Comparison of ENCODE assay signal across 11 cellular contexts in the genomic region with DNA sequence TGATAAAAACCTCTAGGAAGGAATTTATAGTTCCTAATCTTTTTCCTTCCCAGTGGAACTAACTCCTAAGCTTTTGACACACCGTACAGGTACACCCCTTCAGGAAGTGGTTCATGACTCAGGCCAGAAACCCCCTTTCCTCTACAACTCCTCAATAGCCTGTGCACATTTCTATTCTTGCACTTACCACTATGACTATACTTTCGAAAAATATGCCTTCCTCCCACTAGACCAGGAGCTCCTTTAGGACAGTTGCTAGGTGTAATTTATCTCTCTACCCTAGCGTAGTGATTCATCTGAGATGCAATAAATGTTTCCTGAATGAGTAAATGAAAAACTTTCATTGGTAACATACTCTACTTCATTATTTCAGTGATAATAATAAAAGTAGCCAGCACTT. TPM values are rescaled to one million over a fixed set of nuclear protein-coding genes. Genes with fewer than 3 reads are reported as not detected.
DNase-seq lines count a peak whose midpoint lies in the region; ATAC-seq and TF ChIP-seq lines count a peak whose summit lies in the region.
"Had no signal": no experiment of that assay in that cellular context is flagged by ENCODE, and none has a peak within 500 bp of the region (broad histone marks: within the 10 kb centered on the region; RNA-seq: fewer than 3 reads in every experiment).

No MANE protein-coding gene starts in this region.

- no peaks in the 10 kb centered on the region for H3K27me3 Mint-ChIP-seq in Caco-2 (ENCODE audit: insufficient read depth, unreplicated experiment)

- CTCF ChIA-PET in Caco-2 (lab: Charles Lee): interaction anchor here (1.1 to 1.5 kb wide), 3 partner anchors 21 to 69 kb away, joined by 3 to 4 read pairs (median 3); no protein-coding TSS in a partner anchor
- CTCF ChIA-PET in mammary epithelial cell (lab: Charles Lee; ENCODE audit: low non-redundant PET): no interaction called here

- no peak overlapping the region for H3K4me3 ChIP-seq in Caco-2 (ENCODE audit: low read depth, low read length)
- H3K4me3 ChIP-seq in mammary epithelial cell (replicated peaks in 1 of 3; ENCODE audit: insufficient read depth in 1 of 3, low read depth in 2 of 3, low read length in 3 of 3): no peak overlapping the region
- H3K4me3 ChIP-seq: right lobe of liver had no signal

- WGBS in mammary epithelial cell (ENCODE audit: low coverage, missing lambda C conversion rate): 2% methylated on average over 3 of the region's 3 CpGs

- H3K79me2 ChIP-seq in mammary epithelial cell (ENCODE audit: insufficient read depth, low read length): no peaks in the 10 kb centered on the region

- H3K27me3 ChIP-seq in Caco-2 (replicated peaks; ENCODE audit: control insufficient read depth, insufficient read depth, low read length) (no peaks in the 10 kb centered on the region), mammary epithelial cell (ENCODE audit: insufficient read depth, low read length) (no peaks in the 10 kb centered on the region)
- H3K27me3 ChIP-seq: right lobe of liver had no signal

- POLR2A ChIA-PET in Caco-2 (lab: Charles Lee): no interaction called here

- intact Hi-C loops in Caco-2 (cut with micrococcal nuclease; ENCODE audit: unreplicated experiment): no loop called here
- intact Hi-C loops in mammary epithelial cell (cut with micrococcal nuclease): no loop called here

- dilution Hi-C loops in mammary epithelial cell (cut with HindIII; ENCODE audit: low sequenced_read_pairs): no loop called here

- H2AFZ ChIP-seq in mammary epithelial cell (ENCODE audit: low read depth, low read length): no peak overlapping the region

- H3K9ac ChIP-seq in mammary epithelial cell (ENCODE audit: insufficient read depth, low read length): no peak overlapping the region

- H3K9me3 ChIP-seq in Caco-2 (no peaks in the 10 kb centered on the region), mammary epithelial cell (replicated peaks; ENCODE audit: insufficient read depth, low read length) (no peaks in the 10 kb centered on the region)
- H3K9me3 ChIP-seq: right lobe of liver had no signal

- H3K27ac Mint-ChIP-seq in Caco-2 (ENCODE audit: unreplicated experiment): peak overlapping the region; percentile 6

- TF ChIP-seq CTCF in Caco-2 (IDR thresholded peaks at IDR 0.05; ENCODE audit: insufficient read depth in 1 of 2, low read depth in 1 of 2, low read length in 1 of 2, severe bottlenecking in 1 of 2, unreplicated experiment in 1 of 2) (no peak), mammary epithelial cell (conservative IDR thresholded peaks at IDR 0.05 in 1 of 2, IDR thresholded peaks at IDR 0.05 in 1 of 2; ENCODE audit: extremely low read depth in 1 of 2, insufficient read depth in 1 of 2, low read depth in 1 of 2, low read length in 2 of 2) (no peak)

- peaks cover 68% of the 10 kb centered on the region for H3K4me1 Mint-ChIP-seq in Caco-2 (ENCODE audit: low read depth, unreplicated experiment)

- BruUV-seq in Caco-2 (replicated peaks; lab: Mats Ljungman, UMichigan) (no TSS peak), mammary epithelial cell (replicated peaks; lab: Mats Ljungman, UMichigan) (no TSS peak)

- peak overlapping the region; percentile 14 for H3K4me2 ChIP-seq in mammary epithelial cell (ENCODE audit: insufficient read depth, low read depth, low read length)

- in situ Hi-C loops in mammary epithelial cell (cut with MboI; ENCODE audit: low sequenced_read_pairs in 2 of 2): no loop called here

- H3K36me3 ChIP-seq in Caco-2 (ENCODE audit: control insufficient read depth, insufficient read depth, low read length): no peaks in the 10 kb centered on the region
- no peaks in the 10 kb centered on the region for H3K36me3 ChIP-seq in mammary epithelial cell (ENCODE audit: insufficient read depth, low read length)
- H3K36me3 ChIP-seq: right lobe of liver had no signal

- H3K36me3 Mint-ChIP-seq in Caco-2 (ENCODE audit: insufficient read depth, unreplicated experiment): no peaks in the 10 kb centered on the region

- H3K4me1 ChIP-seq in Caco-2 (peaks cover 76% of the 10 kb centered on the region), mammary epithelial cell (ENCODE audit: insufficient read depth, low read length) (peaks cover 41% of the 10 kb centered on the region)
- H3K4me1 ChIP-seq: right lobe of liver had no signal

- DNase-seq in Caco-2: peak; percentile 51 to 72
- DNase-seq in mammary epithelial cell: peak; percentile 93
- DNase-seq in Kasumi-1 (lab: John Stamatoyannopoulos, UW): no peak
- DNase-seq in MV-4-11 (lab: John Stamatoyannopoulos, UW): no peak
- no peak for DNase-seq in OCI-M1 (lab: John Stamatoyannopoulos, UW)
- DNase-seq: DMS 273 treated with DMSO at 0.1 percent for 48 hours, right lobe of liver, RPMI8226 had no signal

- H3K27ac ChIP-seq in mammary epithelial cell (ENCODE audit: insufficient read depth, low read depth, low read length): peak overlapping the region; percentile 46
- H3K27ac ChIP-seq: right lobe of liver had no signal

- H4K20me1 ChIP-seq in mammary epithelial cell (ENCODE audit: insufficient read depth, low read length): no peaks in the 10 kb centered on the region

- H3K9me3 Mint-ChIP-seq in Caco-2 (ENCODE audit: unreplicated experiment): peaks cover 12% of the 10 kb centered on the region

- ATAC-seq in GM18873 (IDR thresholded peaks at IDR 0.05; ENCODE audit: low FRiP score, unreplicated experiment) (peak; percentile 59), HG03095 (IDR thresholded peaks at IDR 0.05; ENCODE audit: unreplicated experiment) (peak; percentile 79), HG02938 (IDR thresholded peaks at IDR 0.05; ENCODE audit: unreplicated experiment) (no peak)
- ATAC-seq: right lobe of liver had no signal

- H3K4me3 Mint-ChIP-seq in Caco-2 (ENCODE audit: unreplicated experiment): peak overlapping the region; percentile 32

RNA-seq across cellular contexts. Expression of a gene that starts 14.5 kb away (rescaled TPM):
- total RNA-seq in Caco-2 (2022) (22.8 and 27.2 TPM in 2 replicates), mammary epithelial cell (1 to 10 TPM; 4.3 to 8.8 TPM)
- polyA plus RNA-seq in mammary epithelial cell: 0.87 TPM
- polyA minus RNA-seq in mammary epithelial cell: not detected

Comparison
In these comparisons a context has a peak if more than half of its experiments do, and no peak if none do; other contexts are left out.
1. DNase-seq: peak in Caco-2 (2 of 2) and mammary epithelial cell (single experiment); none in Kasumi-1 (0 of 2), MV-4-11 (single experiment) and OCI-M1 (single experiment).